Comparison of ENCODE assay signal across 1 cellular context in the genomic region with DNA sequence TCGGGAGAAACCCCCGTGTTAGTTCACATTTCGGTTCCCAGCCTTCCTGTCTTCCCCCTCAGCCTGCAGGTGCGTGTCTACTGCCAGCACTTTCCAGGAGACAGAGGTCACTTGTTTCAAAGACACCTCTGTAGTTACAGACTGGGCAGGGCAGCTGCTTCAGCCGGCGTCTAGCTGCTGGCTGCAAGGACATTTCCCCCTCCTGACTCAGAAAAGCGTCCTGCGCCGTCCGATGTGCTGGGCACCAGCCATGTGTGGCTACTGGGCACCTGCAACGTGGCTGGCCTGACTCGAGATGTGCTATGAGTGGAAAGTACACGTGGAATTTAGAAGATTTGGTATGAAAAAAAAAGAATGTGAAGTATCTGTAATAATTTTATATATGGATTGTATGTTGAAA.
A peak's percentile ranks its signal among the peaks of the same experiment; 100 is the strongest.
TF ChIP-seq lines count a peak whose summit lies in the region.

No MANE protein-coding gene starts in this region.

TF ChIP-seq in endothelial cell of umbilical vein, 7 proteins besides CTCF, POLR2A, EP300 and RAD21:
- TF ChIP-seq, protein P1, sequence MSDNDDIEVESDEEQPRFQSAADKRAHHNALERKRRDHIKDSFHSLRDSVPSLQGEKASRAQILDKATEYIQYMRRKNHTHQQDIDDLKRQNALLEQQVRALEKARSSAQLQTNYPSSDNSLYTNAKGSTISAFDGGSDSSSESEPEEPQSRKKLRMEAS (IDR thresholded peaks at IDR 0.05; ENCODE audit: insufficient read depth, insufficient read length) = peak; percentile 26
- TF ChIP-seq POLR2AphosphoS5 (IDR thresholded peaks at IDR 0.05; ENCODE audit: insufficient read depth, low read depth, low read length) = no peak
